In the genomic region with DNA sequence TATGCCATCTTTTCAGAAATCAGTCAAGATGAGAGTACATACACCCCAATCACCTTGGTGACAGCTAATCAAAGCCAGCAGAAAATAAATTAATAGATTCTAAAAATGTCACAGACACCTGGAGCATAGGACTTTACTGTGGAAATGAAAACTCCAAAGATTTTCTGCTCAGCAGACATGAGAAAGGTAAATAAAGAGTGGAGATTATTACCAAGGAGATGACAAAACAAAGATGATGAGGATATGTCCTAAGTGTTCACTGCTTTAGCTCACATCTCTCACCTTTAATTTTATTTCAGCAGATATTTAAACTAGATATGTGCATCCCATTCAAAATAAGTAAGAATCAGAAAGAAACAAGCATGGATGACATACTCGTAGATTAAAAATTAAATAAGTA, we compare ENCODE assay signal across 21 cellular contexts. TPM values are rescaled to one million over a fixed set of nuclear protein-coding genes. Genes with fewer than 3 reads are reported as not detected.
DNase-seq lines count a peak whose midpoint lies in the region; FAIRE-seq and TF ChIP-seq lines count a peak whose summit lies in the region.
"Had no signal": no experiment of that assay in that cellular context is flagged by ENCODE, and none has a peak within 500 bp of the region (broad histone marks: within the 10 kb centered on the region; RNA-seq: fewer than 3 reads in every experiment).

No MANE protein-coding gene starts in this region.

- TF ChIP-seq CTCF in D721Med (IDR thresholded peaks at IDR 0.05; ENCODE audit: insufficient read depth, missing control alignments) (no peak), SU-DHL-6 (IDR thresholded peaks at IDR 0.05; ENCODE audit: insufficient read depth, low read length, poor library complexity, severe bottlenecking) (no peak), prostate gland (IDR thresholded peaks at IDR 0.05) (no peak)

- no peaks in the 10 kb centered on the region for H3K4me1 ChIP-seq in prostate gland (replicated peaks)
- H3K4me1 ChIP-seq: BE2C, BLaER1 had no signal

- H3K9me2 ChIP-seq in SU-DHL-6 (replicated peaks; ENCODE audit: insufficient read depth, low read length): no peaks in the 10 kb centered on the region; the same call in 1 of the 2 replicates

- H3K79me2 ChIP-seq in SU-DHL-6 (ENCODE audit: insufficient read depth, low read length): no peaks in the 10 kb centered on the region

- H3K27me3 ChIP-seq in SU-DHL-6 (ENCODE audit: low read length): no peaks in the 10 kb centered on the region
- no peaks in the 10 kb centered on the region for H3K27me3 ChIP-seq in prostate gland (replicated peaks; ENCODE audit: insufficient read depth)
- H3K27me3 ChIP-seq: BE2C, BLaER1 had no signal

- no peak overlapping the region for H3K9ac ChIP-seq in SU-DHL-6 (ENCODE audit: low read length)
- H3K9ac ChIP-seq: BLaER1 had no signal

- H3K9me3 ChIP-seq in SU-DHL-6 (ENCODE audit: insufficient read depth, low read length) (no peaks in the 10 kb centered on the region), prostate gland (no peaks in the 10 kb centered on the region)
- H3K9me3 ChIP-seq: BE2C, BLaER1 had no signal

- no peak for TF ChIP-seq POLR2A in prostate gland (IDR thresholded peaks at IDR 0.05)

- H4K20me1 ChIP-seq in SU-DHL-6 (ENCODE audit: low read depth, low read length): no peaks in the 10 kb centered on the region
- H4K20me1 ChIP-seq: BLaER1 had no signal

- CTCF ChIA-PET in HEK293T (lab: Yijun Ruan, JAX): no interaction called here

- FAIRE-seq in D721Med (lab: Jason Lieb, UNC) (peak; percentile 81), G401.6 (lab: Jason Lieb, UNC) (peak; percentile 23), GM19239 (lab: Jason Lieb, UNC) (no peak)
- FAIRE-seq: A204.1, GM12878, GM12892, GM18507 had no signal

- H3F3A ChIP-seq in SU-DHL-6 (ENCODE audit: insufficient read depth): no peaks in the 10 kb centered on the region

- DNase-seq in D721Med (ENCODE audit: insufficient read length, low spot score): no peak
- DNase-seq in prostate gland (ENCODE audit: low spot score): no peak
- DNase-seq in GM19239 (ENCODE audit: insufficient read length, low spot score): no peak
- DNase-seq in HEK293T (ENCODE audit: extremely low spot score): no peak
- DNase-seq: 8988T; ACHN; BE2C; C1 segment of cervical spinal cord; CD4-positive, alpha-beta memory T cell; CD4-positive, CD25-positive, alpha-beta regulatory T cell; CD8-positive, alpha-beta memory T cell; COR-L47; DMS79 treated with DMSO at 0.1 percent for 48 hours; GDM1 had no signal

- no peak overlapping the region for H3K4me3 ChIP-seq in SU-DHL-6 (ENCODE audit: insufficient read depth, low read length, poor library complexity, severe bottlenecking)
- H3K4me3 ChIP-seq in prostate gland: no peak overlapping the region
- H3K4me3 ChIP-seq: BLaER1, GM12878 had no signal

- POLR2A ChIA-PET in HEK293T (lab: Yijun Ruan, JAX): interaction anchor here (1.5 kb wide), 1 partner anchor 14 kb away, joined by 4 read pairs; the partner anchor contains the start of gene KCNT2

- H3K4me2 ChIP-seq in SU-DHL-6 (ENCODE audit: low read depth, low read length, poor library complexity, severe bottlenecking): no peak overlapping the region
- H3K4me2 ChIP-seq: BLaER1 had no signal

- no peaks in the 10 kb centered on the region for H3K36me3 ChIP-seq in SU-DHL-6 (ENCODE audit: low read length)
- no peaks in the 10 kb centered on the region for H3K36me3 ChIP-seq in prostate gland
- H3K36me3 ChIP-seq: BE2C, BLaER1 had no signal

- H3K27ac ChIP-seq in SU-DHL-6 (ENCODE audit: low read depth, low read length) (no peak overlapping the region), prostate gland (no peak overlapping the region)
- H3K27ac ChIP-seq: BLaER1 had no signal

- intact Hi-C loops in prostate gland (cut with DNase I): no loop called here

- WGBS in prostate gland: 83% methylated on average over 1 of the region's 1 CpG

- H2AFZ ChIP-seq in SU-DHL-6 (ENCODE audit: low read depth, low read length, severe bottlenecking): peak overlapping the region; percentile 22

TF ChIP-seq in HEK293T, 16 proteins besides CTCF, POLR2A, EP300 and RAD21:
- TF ChIP-seq PKNOX1 (IDR thresholded peaks at IDR 0.05): no peak
- TF ChIP-seq ARNT (IDR thresholded peaks at IDR 0.05): no peak
- TF ChIP-seq NFRKB (IDR thresholded peaks at IDR 0.05): no peak
- no peak for TF ChIP-seq SP1 (IDR thresholded peaks at IDR 0.05)

RNA-seq across cellular contexts. Expression of gene KCNT2, which starts 14.8 kb away (rescaled TPM):
- 1 to 10 TPM; 1.2 to 1.9 TPM for total RNA-seq in prostate gland
- total RNA-seq: CD4-positive, alpha-beta memory T cell; CD4-positive, CD25-positive, alpha-beta regulatory T cell; CD8-positive, alpha-beta memory T cell; GM12878 had no signal

RNA-seq across cellular contexts. Expression of gene CFH, which starts 28.8 kb away (rescaled TPM):
- total RNA-seq in prostate gland: 10 to 100 TPM; 23.5 to 31.5 TPM
